Comparison of ENCODE assay signal across 23 cellular contexts in genomic region chr9:128382261-128382660, GRCh38. TPM values are rescaled to one million over a fixed set of nuclear protein-coding genes. Genes with fewer than 3 reads are reported as not detected.
DNase-seq lines count a peak whose midpoint lies in the region; ATAC-seq and TF ChIP-seq lines count a peak whose summit lies in the region.
"Had no signal": no experiment of that assay in that cellular context is flagged by ENCODE, and none has a peak within 500 bp of the region (broad histone marks: within the 10 kb centered on the region; RNA-seq: fewer than 3 reads in every experiment).

No MANE protein-coding gene starts in this region.

- H3K9me2 ChIP-seq in GM23338 (ENCODE audit: insufficient read depth): no peaks in the 10 kb centered on the region

- TF ChIP-seq POLR2A in esophagus squamous epithelium (IDR thresholded peaks at IDR 0.05): no peak

- H4K20me1 ChIP-seq in GM23338 (replicated peaks; ENCODE audit: insufficient read depth): peaks cover 13% of the 10 kb centered on the region
- H4K20me1 ChIP-seq in neural progenitor cell (ENCODE audit: low read depth): peaks cover 98% of the 10 kb centered on the region

- H3K27me3 Mint-ChIP-seq in GM23338 (ENCODE audit: insufficient read depth, low read depth, poor library complexity) (peaks cover 68% of the 10 kb centered on the region), neural progenitor cell (ENCODE audit: insufficient read depth, low read depth) (peaks cover 14% of the 10 kb centered on the region)
- H3K27me3 Mint-ChIP-seq: effector memory CD8-positive, alpha-beta T cell; naive thymus-derived CD8-positive, alpha-beta T cell; progenitor cell of endocrine pancreas had no signal

- H3K36me3 ChIP-seq in GM23338 (ENCODE audit: insufficient read depth) (peaks cover 6% of the 10 kb centered on the region; the same call in 1 of the 2 replicates), esophagus squamous epithelium (peaks cover 6 to 96% (median 29%) of the 10 kb centered on the region in 3 donors), neural progenitor cell (no peaks in the 10 kb centered on the region), psoas muscle (ENCODE audit: insufficient read depth in 1 of 2, low read depth in 1 of 2) (peaks cover 0 to 84% of the 10 kb centered on the region in 2 donors)

- intact Hi-C loops in esophagus squamous epithelium (cut with DNase I) (no loop called here), psoas muscle (cut with DNase I) (no loop called here)

- CTCF ChIA-PET in RWPE1 (lab: Yijun Ruan, JAX): no interaction called here

- H3K27ac ChIP-seq in GM23338 (ENCODE audit: low read depth) (no peak overlapping the region), RWPE1 (peak overlapping the region; percentile 25), esophagus squamous epithelium (peak overlapping the region in 3 of 4 donors; percentile 22 to 63 (median 42)), neural progenitor cell (no peak overlapping the region), psoas muscle (no peak overlapping the region)
- H3K27ac ChIP-seq: adrenal gland, heart right ventricle, lower lobe of right lung, skin epidermis had no signal

- H3K27me3 ChIP-seq in GM23338 (ENCODE audit: insufficient read depth): peaks cover 64% of the 10 kb centered on the region
- no peaks in the 10 kb centered on the region for H3K27me3 ChIP-seq in esophagus squamous epithelium
- H3K27me3 ChIP-seq in neural progenitor cell: peaks cover 82% of the 10 kb centered on the region
- no peaks in the 10 kb centered on the region for H3K27me3 ChIP-seq in psoas muscle (ENCODE audit: insufficient read depth in 3 of 3, low read length in 2 of 3)
- H3K27me3 ChIP-seq: adrenal gland, heart right ventricle had no signal

- H3K79me2 ChIP-seq in GM23338 (replicated peaks; ENCODE audit: insufficient read depth): peaks cover 13% of the 10 kb centered on the region; the same call in 1 of the 2 replicates
- no peaks in the 10 kb centered on the region for H3K79me2 ChIP-seq in neural progenitor cell (ENCODE audit: low read depth)

- peaks cover 26% of the 10 kb centered on the region for H3F3A ChIP-seq in GM23338 (replicated peaks; ENCODE audit: low read depth)
- peaks cover 23% of the 10 kb centered on the region for H3F3A ChIP-seq in neural progenitor cell (ENCODE audit: low read depth)

- H3K9ac ChIP-seq in neural progenitor cell: no peak overlapping the region

- ATAC-seq in GM23338: no peak
- no peak for ATAC-seq in HG03342 (IDR thresholded peaks at IDR 0.05; ENCODE audit: unreplicated experiment)
- ATAC-seq in psoas muscle: no peak
- ATAC-seq in GM21619 (IDR thresholded peaks at IDR 0.05; ENCODE audit: unreplicated experiment): no peak
- ATAC-seq: effector memory CD8-positive, alpha-beta T cell; heart right ventricle; lower lobe of right lung; naive thymus-derived CD8-positive, alpha-beta T cell had no signal

- peak overlapping the region; percentile 61 for H3K4me3 Mint-ChIP-seq in GM23338
- H3K4me3 Mint-ChIP-seq in neural progenitor cell: peak overlapping the region; percentile 76
- H3K4me3 Mint-ChIP-seq: effector memory CD8-positive, alpha-beta T cell had no signal

- H3K4me1 ChIP-seq in GM23338 (ENCODE audit: insufficient read depth) (peaks cover 51% of the 10 kb centered on the region), esophagus squamous epithelium (peaks cover 0 to 29% (median 0%) of the 10 kb centered on the region in 3 donors), neural progenitor cell (peaks cover 23% of the 10 kb centered on the region), psoas muscle (no peaks in the 10 kb centered on the region)
- H3K4me1 ChIP-seq: adrenal gland, lower lobe of right lung had no signal

- no peak overlapping the region for H2AFZ ChIP-seq in GM23338
- no peak overlapping the region for H2AFZ ChIP-seq in neural progenitor cell (replicated peaks)

- H3K27ac Mint-ChIP-seq in GM23338 (no peak overlapping the region), neural progenitor cell (peak overlapping the region; percentile 97)
- H3K27ac Mint-ChIP-seq: effector memory CD8-positive, alpha-beta T cell; naive thymus-derived CD8-positive, alpha-beta T cell; progenitor cell of endocrine pancreas had no signal

- H3K36me3 Mint-ChIP-seq in GM23338 (ENCODE audit: low read depth) (peaks cover 48% of the 10 kb centered on the region), neural progenitor cell (peaks cover 12% of the 10 kb centered on the region)

- DNase-seq in GM23338 (ENCODE audit: low spot score) (no peak), RWPE1 (ENCODE audit: low spot score) (no peak), esophagus squamous epithelium (lab: John Stamatoyannopoulos, UW) (no peak), neural progenitor cell (ENCODE audit: low spot score) (no peak), psoas muscle (no peak)
- no peak for DNase-seq in activated naive CD4-positive, alpha-beta T cell (lab: John Stamatoyannopoulos, UW)
- DNase-seq: activated CD4-positive, alpha-beta T cell treated with anti-CD3 and anti-CD28 coated beads for 4 hours; adrenal gland; AML-193; cerebellar nuclear complex; effector memory CD8-positive, alpha-beta T cell; GOT3; heart right ventricle; islet precursor cell; lower lobe of right lung; naive thymus-derived CD8-positive, alpha-beta T cell; NCI-H1436; NCI-H345; stimulated activated CD4-positive, alpha-beta T cell treated with anti-CD3 and anti-CD28 coated beads, Interleukin-4, amount 100 ng/mL, for 24 hours had no signal

- TF ChIP-seq CTCF in GM23338 (conservative IDR thresholded peaks at IDR 0.05; ENCODE audit: low read depth in 2 of 2) (no peak), RWPE1 (conservative IDR thresholded peaks at IDR 0.05; ENCODE audit: low read depth) (no peak), esophagus squamous epithelium (IDR thresholded peaks at IDR 0.05) (no peak), neural progenitor cell (IDR thresholded peaks at IDR 0.05) (no peak), psoas muscle (IDR thresholded peaks at IDR 0.05) (no peak)

- H3K4me1 Mint-ChIP-seq in GM23338 (peaks cover 55% of the 10 kb centered on the region), neural progenitor cell (peaks cover 67% of the 10 kb centered on the region)

- H3K4me3 ChIP-seq in GM23338 (peak overlapping the region; percentile 46), esophagus squamous epithelium (no peak overlapping the region), neural progenitor cell (no peak overlapping the region), psoas muscle (no peak overlapping the region)
- H3K4me3 ChIP-seq: adrenal gland, heart right ventricle, lower lobe of right lung, skin epidermis had no signal

- H3K4me2 ChIP-seq in GM23338 (peak overlapping the region; percentile 77), neural progenitor cell (peak overlapping the region; percentile 73)

- H3K9me3 Mint-ChIP-seq in GM23338 (no peaks in the 10 kb centered on the region), neural progenitor cell (no peaks in the 10 kb centered on the region)
- H3K9me3 Mint-ChIP-seq: effector memory CD8-positive, alpha-beta T cell; naive thymus-derived CD8-positive, alpha-beta T cell had no signal

- H3K9me3 ChIP-seq in esophagus squamous epithelium: no peaks in the 10 kb centered on the region
- no peaks in the 10 kb centered on the region for H3K9me3 ChIP-seq in neural progenitor cell (ENCODE audit: low read depth)
- H3K9me3 ChIP-seq in psoas muscle: no peaks in the 10 kb centered on the region
- H3K9me3 ChIP-seq: adrenal gland, heart right ventricle, lower lobe of right lung had no signal

- 84 to 85% methylated on average over 4 to 5 of the region's 6 CpGs for WGBS in esophagus squamous epithelium, 2 donors
- WGBS in psoas muscle, 3 donors: 51 to 65% (median 53%) methylated on average over 6 of the region's 6 CpGs

- POLR2A ChIA-PET in RWPE1 (lab: Yijun Ruan, JAX; ENCODE audit: low non-redundant PET): interaction anchor here (0.5 kb wide), 1 partner anchor 381 kb away, joined by 4 read pairs; no protein-coding TSS in a partner anchor

RNA-seq across cellular contexts. Expression of gene URM1, which starts 11.1 kb away (rescaled TPM):
- 45.3 and 47.8 TPM in 2 replicates for total RNA-seq in GM23338 (2014; rRNA removed; shearing (Covaris generic))
- 27.9 and 28.6 TPM in 2 replicates for polyA plus RNA-seq in GM23338 (2016; fragmentation: Nextera tagmentation; extraction: Ambion mirVana)
- 10 to 100 TPM; 22.7 to 31.5 (median 25.5) TPM for total RNA-seq in esophagus squamous epithelium
- 10.3 and 21.7 TPM in 2 replicates for total RNA-seq in neural progenitor cell (ENCODE audit: low replicate concordance)
- 10 to 100 TPM; 34.5 to 58.7 (median 52.3) TPM for total RNA-seq in psoas muscle
- 100 to 1,000 TPM in 1 of 3 donors, 10 to 100 TPM in 2; 57.9 to 111 (median 88.1) TPM for polyA plus RNA-seq in psoas muscle

RNA-seq across cellular contexts. Expression of gene CERCAM, which starts 38.4 kb away (rescaled TPM):
- total RNA-seq in GM23338 (2014; rRNA removed; shearing (Covaris generic)): 5.6 and 7.9 TPM in 2 replicates
- polyA plus RNA-seq in GM23338 (2016; fragmentation: Nextera tagmentation; extraction: Ambion mirVana) (2.7 TPM in 2 replicates), psoas muscle (1 to 10 TPM; 1.7 to 2.5 (median 2.3) TPM)
- total RNA-seq in esophagus squamous epithelium (10 to 100 TPM in 1 of 4 donors, 1 to 10 TPM in 3; 2.2 to 18.3 (median 6.2) TPM), neural progenitor cell (ENCODE audit: low replicate concordance) (2.0 TPM in 1 of 2 replicates, not detected in the other), psoas muscle (1 to 10 TPM; 2.2 to 6.5 (median 4.0) TPM)

RNA-seq across cellular contexts. Expression of gene SLC27A4, which starts 41.9 kb away (rescaled TPM):
- 21.4 and 25.3 TPM in 2 replicates for total RNA-seq in GM23338 (2014; rRNA removed; shearing (Covaris generic))
- polyA plus RNA-seq in GM23338 (2016; fragmentation: Nextera tagmentation; extraction: Ambion mirVana) (7.9 and 9.9 TPM in 2 replicates), psoas muscle (10 to 100 TPM; 24.7 to 61.5 (median 40.1) TPM)
- total RNA-seq in esophagus squamous epithelium (100 to 1,000 TPM in 1 of 4 donors, 10 to 100 TPM in 3; 36.6 to 110 (median 72.2) TPM), neural progenitor cell (ENCODE audit: low replicate concordance) (4.4 and 8.6 TPM in 2 replicates), psoas muscle (10 to 100 TPM; 10.4 to 26.2 (median 17.9) TPM)

RNA-seq across cellular contexts. Expression of gene COQ4, which starts 59.6 kb away (rescaled TPM):
- total RNA-seq in GM23338 (2014; rRNA removed; shearing (Covaris generic)): 29.2 and 35.3 TPM in 2 replicates
- polyA plus RNA-seq in GM23338 (2016; fragmentation: Nextera tagmentation; extraction: Ambion mirVana): 34.5 and 37.0 TPM in 2 replicates
- 10 to 100 TPM; 55.5 to 89.2 (median 77.9) TPM for total RNA-seq in esophagus squamous epithelium
- 16.8 and 39.0 TPM in 2 replicates for total RNA-seq in neural progenitor cell (ENCODE audit: low replicate concordance)
- total RNA-seq in psoas muscle: 10 to 100 TPM; 20.0 to 26.8 (median 23.1) TPM
- polyA plus RNA-seq in psoas muscle: 10 to 100 TPM; 32.3 to 60.9 (median 45.9) TPM

Comparison
In these comparisons a context has a peak if more than half of its experiments do, and no peak if none do; other contexts are left out.
1. H3K27ac ChIP-seq: peak in RWPE1 (single experiment) and esophagus squamous epithelium (3 of 4); none in GM23338 (single experiment), neural progenitor cell (single experiment) and psoas muscle (single experiment).